1 cellular context compared by ENCODE assay signal in genomic region chr1:209368864-209369598, GRCh38.
A peak's percentile ranks its signal among the peaks of the same experiment; 100 is the strongest.
TF ChIP-seq lines count a peak whose summit lies in the region.

No MANE protein-coding gene starts in this region.

TF ChIP-seq in SK-N-SH, 30 proteins besides CTCF, POLR2A, EP300 and RAD21 (continued from another document):
- TF ChIP-seq MAX (IDR thresholded peaks at IDR 0.05; ENCODE audit: low read depth) (peak; percentile 53; the same call in 1 of the 2 replicates), TAF1 (IDR thresholded peaks at IDR 0.05; ENCODE audit: borderline replicate concordance, low read depth, low read length) (no peak), EZH2phosphoT487 (IDR thresholded peaks at IDR 0.05; ENCODE audit: borderline replicate concordance, low read depth) (no peak), MEF2A (IDR thresholded peaks at IDR 0.05; ENCODE audit: borderline replicate concordance, low read depth) (0 out of 2 replicates have a peak, but pooled peaks have one; percentile 15), RCOR1 (IDR thresholded peaks at IDR 0.05; ENCODE audit: low read length) (no peak), RXRA (IDR thresholded peaks at IDR 0.05; ENCODE audit: borderline replicate concordance, low read depth) (peak; percentile 68; the same call in 1 of the 2 replicates), RFX5 (IDR thresholded peaks at IDR 0.05; ENCODE audit: low read length) (no peak), MXI1 (IDR thresholded peaks at IDR 0.05; ENCODE audit: low read depth, low read length) (no peak), ELF1 (IDR thresholded peaks at IDR 0.05) (no peak), FOSL2 (IDR thresholded peaks at IDR 0.05; ENCODE audit: borderline replicate concordance, low read depth) (peak; percentile 98), TCF12 (IDR thresholded peaks at IDR 0.05) (peak; percentile 90), SMC3 (IDR thresholded peaks at IDR 0.05; ENCODE audit: low read depth, low read length) (no peak)
- TF ChIP-seq, protein P1, sequence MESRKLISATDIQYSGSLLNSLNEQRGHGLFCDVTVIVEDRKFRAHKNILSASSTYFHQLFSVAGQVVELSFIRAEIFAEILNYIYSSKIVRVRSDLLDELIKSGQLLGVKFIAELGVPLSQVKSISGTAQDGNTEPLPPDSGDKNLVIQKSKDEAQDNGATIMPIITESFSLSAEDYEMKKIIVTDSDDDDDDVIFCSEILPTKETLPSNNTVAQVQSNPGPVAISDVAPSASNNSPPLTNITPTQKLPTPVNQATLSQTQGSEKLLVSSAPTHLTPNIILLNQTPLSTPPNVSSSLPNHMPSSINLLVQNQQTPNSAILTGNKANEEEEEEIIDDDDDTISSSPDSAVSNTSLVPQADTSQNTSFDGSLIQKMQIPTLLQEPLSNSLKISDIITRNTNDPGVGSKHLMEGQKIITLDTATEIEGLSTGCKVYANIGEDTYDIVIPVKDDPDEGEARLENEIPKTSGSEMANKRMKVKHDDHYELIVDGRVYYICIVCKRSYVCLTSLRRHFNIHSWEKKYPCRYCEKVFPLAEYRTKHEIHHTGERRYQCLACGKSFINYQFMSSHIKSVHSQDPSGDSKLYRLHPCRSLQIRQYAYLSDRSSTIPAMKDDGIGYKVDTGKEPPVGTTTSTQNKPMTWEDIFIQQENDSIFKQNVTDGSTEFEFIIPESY (IDR thresholded peaks at IDR 0.05; ENCODE audit: borderline replicate concordance, low read depth): peak; percentile 71; the same call in 1 of the 2 replicates
- TF ChIP-seq, protein P2, sequence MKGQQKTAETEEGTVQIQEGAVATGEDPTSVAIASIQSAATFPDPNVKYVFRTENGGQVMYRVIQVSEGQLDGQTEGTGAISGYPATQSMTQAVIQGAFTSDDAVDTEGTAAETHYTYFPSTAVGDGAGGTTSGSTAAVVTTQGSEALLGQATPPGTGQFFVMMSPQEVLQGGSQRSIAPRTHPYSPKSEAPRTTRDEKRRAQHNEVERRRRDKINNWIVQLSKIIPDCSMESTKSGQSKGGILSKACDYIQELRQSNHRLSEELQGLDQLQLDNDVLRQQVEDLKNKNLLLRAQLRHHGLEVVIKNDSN (IDR thresholded peaks at IDR 0.05; ENCODE audit: borderline replicate concordance, low read depth): peak; percentile 22; the same call in 1 of the 2 replicates
